18 cellular contexts compared by ENCODE assay signal in genomic region chr20:48648482-48649051, GRCh38.
DNase-seq lines count a peak whose midpoint lies in the region; ATAC-seq and TF ChIP-seq lines count a peak whose summit lies in the region.
"Had no signal": no experiment of that assay in that cellular context is flagged by ENCODE, and none has a peak within 500 bp of the region (broad histone marks: within the 10 kb centered on the region; RNA-seq: fewer than 3 reads in every experiment).

No MANE protein-coding gene starts in this region.

- no peaks in the 10 kb centered on the region for H3K27me3 ChIP-seq in CD4-positive, CD25-positive, alpha-beta regulatory T cell (ENCODE audit: control insufficient read depth, insufficient read depth, low read length)
- H3K27me3 ChIP-seq in PC-3 (ENCODE audit: low read length) (no peaks in the 10 kb centered on the region), right cardiac atrium (ENCODE audit: control insufficient read depth, insufficient read depth) (no peaks in the 10 kb centered on the region)
- H3K27me3 ChIP-seq: SJCRH30 had no signal

- no peaks in the 10 kb centered on the region for H3K4me1 ChIP-seq in CD4-positive, CD25-positive, alpha-beta regulatory T cell (ENCODE audit: control insufficient read depth, insufficient read depth, low read length, poor library complexity, severe bottlenecking)
- H3K4me1 ChIP-seq in PC-3 (ENCODE audit: insufficient read depth, low read length): no peaks in the 10 kb centered on the region
- no peaks in the 10 kb centered on the region for H3K4me1 ChIP-seq in right cardiac atrium (ENCODE audit: control insufficient read depth, insufficient read depth, low read length)
- H3K4me1 ChIP-seq: foreskin keratinocyte, SJCRH30 had no signal

- no peaks in the 10 kb centered on the region for H3K9me3 ChIP-seq in CD4-positive, CD25-positive, alpha-beta regulatory T cell (ENCODE audit: control insufficient read depth in 2 of 2, low read length in 2 of 2)
- H3K9me3 ChIP-seq in PC-3 (ENCODE audit: low read length) (no peaks in the 10 kb centered on the region), right cardiac atrium (ENCODE audit: control insufficient read depth, low read length) (no peaks in the 10 kb centered on the region)
- H3K9me3 ChIP-seq: SJCRH30 had no signal

- H3K36me3 ChIP-seq in CD4-positive, CD25-positive, alpha-beta regulatory T cell (ENCODE audit: control insufficient read depth, insufficient read depth, low read length): peaks cover 99% of the 10 kb centered on the region
- 0 out of 2 replicates have a peak, but pooled peaks cover 4% of the 10 kb centered on the region for H3K36me3 ChIP-seq in PC-3 (ENCODE audit: low read depth, low read length)

- H3K27ac ChIP-seq in CD4-positive, CD25-positive, alpha-beta regulatory T cell (ENCODE audit: insufficient read depth, low read length, poor library complexity, severe bottlenecking): no peak overlapping the region
- H3K27ac ChIP-seq in PC-3 (ENCODE audit: low read length) (no peak overlapping the region), right cardiac atrium (ENCODE audit: low read length) (no peak overlapping the region)
- H3K27ac ChIP-seq: foreskin keratinocyte, SJCRH30 had no signal

- no peaks in the 10 kb centered on the region for H3K79me2 ChIP-seq in PC-3 (ENCODE audit: low read length)

- CTCF ChIA-PET in PC-3 (lab: Charles Lee): interaction anchor here (0.5 kb wide), 1 partner anchor 257 kb away, joined by 3 read pairs; no protein-coding TSS in a partner anchor

- TF ChIP-seq CTCF in PC-3 (conservative IDR thresholded peaks at IDR 0.05; ENCODE audit: low read depth, low read length): no peak

- ATAC-seq in CD4-positive, CD25-positive, alpha-beta regulatory T cell (ENCODE audit: low read depth in 2 of 2): no peak
- ATAC-seq in PC-3 (no peak), right cardiac atrium (peak; percentile 42 to 67), HG03520 (IDR thresholded peaks at IDR 0.05; ENCODE audit: unreplicated experiment) (no peak)
- ATAC-seq in activated naive CD4-positive, alpha-beta T cell treated with anti-CD3 and anti-CD28 coated beads, Interleukin-2, amount 50 U/mL, for 72 hours: no peak
- ATAC-seq: activated T-cell treated with anti-CD3 and anti-CD28 coated beads, Interleukin-2, amount 50 U/mL, for 72 hours; foreskin keratinocyte had no signal

- H3K4me1 Mint-ChIP-seq in CD4-positive, CD25-positive, alpha-beta regulatory T cell: no peaks in the 10 kb centered on the region

- intact Hi-C loops in PC-3 (cut with micrococcal nuclease): no loop called here
- intact Hi-C loops in right cardiac atrium (cut with DNase I): no loop called here

- 62% methylated on average over 9 of the region's 9 CpGs for WGBS in right cardiac atrium

- no peak overlapping the region for H3K4me2 ChIP-seq in PC-3 (ENCODE audit: low read length)

- POLR2A ChIA-PET in PC-3 (lab: Charles Lee; ENCODE audit: unreplicated experiment): no interaction called here

- no peak overlapping the region for H3K4me3 ChIP-seq in CD4-positive, CD25-positive, alpha-beta regulatory T cell (ENCODE audit: low read depth, low read length)
- H3K4me3 ChIP-seq in PC-3 (ENCODE audit: low read length) (no peak overlapping the region), right cardiac atrium (ENCODE audit: low read length) (no peak overlapping the region)
- H3K4me3 ChIP-seq: SJCRH30 had no signal

- no peak overlapping the region for H3K9ac ChIP-seq in PC-3 (ENCODE audit: low read length)

- H3K36me3 Mint-ChIP-seq in CD4-positive, CD25-positive, alpha-beta regulatory T cell: peaks cover 54% of the 10 kb centered on the region
- peaks cover 0 to 8% of the 10 kb centered on the region in 2 donors for H3K36me3 Mint-ChIP-seq in activated naive CD4-positive, alpha-beta T cell treated with anti-CD3 and anti-CD28 coated beads, Interleukin-2, amount 50 U/mL, for 72 hours

- no peaks in the 10 kb centered on the region for H3K9me3 Mint-ChIP-seq in CD4-positive, CD25-positive, alpha-beta regulatory T cell
- no peaks in the 10 kb centered on the region for H3K9me3 Mint-ChIP-seq in activated naive CD4-positive, alpha-beta T cell treated with anti-CD3 and anti-CD28 coated beads, Interleukin-2, amount 50 U/mL, for 72 hours
- H3K9me3 Mint-ChIP-seq: activated T-cell treated with anti-CD3 and anti-CD28 coated beads, Interleukin-2, amount 50 U/mL, for 72 hours; naive B cell; stimulated activated naive CD8-positive, alpha-beta T cell treated with anti-CD3 and anti-CD28 coated beads, Interleukin-15, Interleukin-2, amounts not matched to agents 100 ng/mL and 50 ng/mL, for 24 hours had no signal

- H3K9me2 ChIP-seq in PC-3 (replicated peaks; ENCODE audit: low read length): no peaks in the 10 kb centered on the region

- H3F3A ChIP-seq in PC-3 (ENCODE audit: low read length, unreplicated experiment): no peaks in the 10 kb centered on the region

- no peaks in the 10 kb centered on the region for H4K20me1 ChIP-seq in PC-3 (ENCODE audit: low read length)

- H2AFZ ChIP-seq in PC-3 (ENCODE audit: low read length): no peak overlapping the region

- no TSS peak for BruUV-seq in PC-3 (replicated peaks; lab: Mats Ljungman, UMichigan)

- H3K27ac Mint-ChIP-seq in CD4-positive, CD25-positive, alpha-beta regulatory T cell: peak overlapping the region in 2 of 3 donors; percentile 31 to 55
- H3K27ac Mint-ChIP-seq in activated naive CD4-positive, alpha-beta T cell treated with anti-CD3 and anti-CD28 coated beads, Interleukin-2, amount 50 U/mL, for 72 hours: peak overlapping the region in 1 of 2 donors; percentile 31
- H3K27ac Mint-ChIP-seq: activated T-cell treated with anti-CD3 and anti-CD28 coated beads, Interleukin-2, amount 50 U/mL, for 72 hours; progenitor cell of endocrine pancreas; stimulated activated naive CD8-positive, alpha-beta T cell treated with anti-CD3 and anti-CD28 coated beads, Interleukin-15, Interleukin-2, amounts not matched to agents 100 ng/mL and 50 ng/mL, for 24 hours had no signal

- peak overlapping the region in 1 of 4 donors; percentile 38 for H3K4me3 Mint-ChIP-seq in CD4-positive, CD25-positive, alpha-beta regulatory T cell
- H3K4me3 Mint-ChIP-seq: activated T-cell treated with anti-CD3 and anti-CD28 coated beads, Interleukin-2, amount 50 U/mL, for 72 hours; naive B cell; stimulated activated naive CD8-positive, alpha-beta T cell treated with anti-CD3 and anti-CD28 coated beads, Interleukin-15, Interleukin-2, amounts not matched to agents 100 ng/mL and 50 ng/mL, for 24 hours had no signal

- no peaks in the 10 kb centered on the region for H3K27me3 Mint-ChIP-seq in CD4-positive, CD25-positive, alpha-beta regulatory T cell
- H3K27me3 Mint-ChIP-seq: naive B cell; progenitor cell of endocrine pancreas; stimulated activated naive CD8-positive, alpha-beta T cell treated with anti-CD3 and anti-CD28 coated beads, Interleukin-15, Interleukin-2, amounts not matched to agents 100 ng/mL and 50 ng/mL, for 24 hours had no signal

- no peak for DNase-seq in CD4-positive, CD25-positive, alpha-beta regulatory T cell
- DNase-seq in DMS79 treated with DMSO at 0.1 percent for 48 hours (lab: John Stamatoyannopoulos, UW) (peak; percentile 66), PC-3 (peak; percentile 13), right cardiac atrium (peak in 1 of 3 donors; percentile 76), NCI-H1930 (lab: John Stamatoyannopoulos, UW) (no peak)
- no peak for DNase-seq in activated naive CD4-positive, alpha-beta T cell treated with anti-CD3 and anti-CD28 coated beads, Interleukin-2, amount 50 U/mL, for 72 hours (ENCODE audit: low spot score in 2 of 2)
- DNase-seq: activated CD4-positive, alpha-beta T cell treated with anti-CD3 and anti-CD28 coated beads for 4 hours; activated T-cell treated with anti-CD3 and anti-CD28 coated beads, Interleukin-2, amount 50 U/mL, for 72 hours; DND-41; naive B cell; NCI-H2081; SJCRH30; stimulated activated CD4-positive, alpha-beta T cell treated with anti-CD3 and anti-CD28 coated beads, Interleukin-12 subunit alpha, Interleukin-12 subunit beta, amount 100 ng/mL, for 4 hours; T1000 had no signal

Comparison
In these comparisons a context has a peak if more than half of its experiments do, and no peak if none do; other contexts are left out.
1. ATAC-seq: peak in right cardiac atrium (2 of 2); none in CD4-positive, CD25-positive, alpha-beta regulatory T cell (0 of 2), PC-3 (single experiment), activated naive CD4-positive, alpha-beta T cell treated with anti-CD3 and anti-CD28 coated beads, Interleukin-2, amount 50 U/mL, for 72 hours (0 of 2) and HG03520 (single experiment).
2. DNase-seq: peak in DMS79 treated with DMSO at 0.1 percent for 48 hours (single experiment) and PC-3 (single experiment); none in CD4-positive, CD25-positive, alpha-beta regulatory T cell (0 of 3), activated naive CD4-positive, alpha-beta T cell treated with anti-CD3 and anti-CD28 coated beads, Interleukin-2, amount 50 U/mL, for 72 hours (0 of 2) and NCI-H1930 (0 of 2).